ENCODE assay signal across 8 cellular contexts in genomic region chr12:15688838-15689237, GRCh38.
A peak's percentile ranks its signal among the peaks of the same experiment; 100 is the strongest.
DNase-seq lines count a peak whose midpoint lies in the region; ATAC-seq, FAIRE-seq and TF ChIP-seq lines count a peak whose summit lies in the region.

No MANE protein-coding gene starts in this region.

- no peak for ATAC-seq in HG03095 (IDR thresholded peaks at IDR 0.05; ENCODE audit: unreplicated experiment)

- no peaks in the 10 kb centered on the region for H3K27me3 Mint-ChIP-seq in astrocyte (ENCODE audit: low read depth, unreplicated experiment)
- peaks cover 1 to 3% of the 10 kb centered on the region in 2 donors for H3K27me3 Mint-ChIP-seq in CD4-positive, alpha-beta memory T cell

- H3K27ac Mint-ChIP-seq in astrocyte (ENCODE audit: unreplicated experiment) = peak overlapping the region; percentile 90
- no peak overlapping the region for H3K27ac Mint-ChIP-seq in CD4-positive, alpha-beta memory T cell

- DNase-seq in astrocyte (ENCODE audit: low read depth) (no peak), SHP77 treated with DMSO at 0.1 percent for 48 hours (lab: John Stamatoyannopoulos, UW) (no peak), NCI-H1417 (lab: John Stamatoyannopoulos, UW) (no peak)
- no peak for DNase-seq in CD4-positive, alpha-beta memory T cell

- H3K79me2 ChIP-seq in astrocyte (ENCODE audit: insufficient read depth, low read length) = peaks cover 85% of the 10 kb centered on the region

- H3K9ac ChIP-seq in astrocyte (ENCODE audit: low read length) = peak overlapping the region; percentile 67
- H3K9ac ChIP-seq in iPS-20b (ENCODE audit: low read depth, low read length) = peak overlapping the region; percentile 11; the same call in 1 of the 2 replicates
- H3K9ac ChIP-seq in stomach smooth muscle (ENCODE audit: low read length in 2 of 2) = peak overlapping the region in 1 of 2 donors; percentile 26

- peak overlapping the region; percentile 17; the same call in 1 of the 2 replicates for H3K27ac ChIP-seq in HEK293 (ENCODE audit: extremely low read depth, low read depth, low read length)
- H3K27ac ChIP-seq in astrocyte (ENCODE audit: low read depth, low read length) = peak overlapping the region; percentile 66
- H3K27ac ChIP-seq in iPS-20b (ENCODE audit: low read length) = no peak overlapping the region
- H3K27ac ChIP-seq in stomach smooth muscle (ENCODE audit: low read length) = no peak overlapping the region
- no peak overlapping the region for H3K27ac ChIP-seq in CD4-positive, alpha-beta memory T cell (ENCODE audit: low read depth, low read length)

- no peaks in the 10 kb centered on the region for H3K27me3 ChIP-seq in astrocyte (ENCODE audit: insufficient read depth, low read length)
- no peaks in the 10 kb centered on the region for H3K27me3 ChIP-seq in iPS-20b (ENCODE audit: insufficient read depth, low read length)
- H3K27me3 ChIP-seq in stomach smooth muscle (ENCODE audit: control insufficient read depth in 1 of 2, insufficient read depth in 2 of 2, low read length in 2 of 2) = no peaks in the 10 kb centered on the region
- no peaks in the 10 kb centered on the region for H3K27me3 ChIP-seq in CD4-positive, alpha-beta memory T cell (ENCODE audit: insufficient read depth, low read length)

- H3K4me3 ChIP-seq in HEK293 (ENCODE audit: low read depth, low read length) = no peak overlapping the region
- H3K4me3 ChIP-seq in astrocyte (ENCODE audit: insufficient read depth, low read depth, low read length) = peak overlapping the region; percentile 34
- H3K4me3 ChIP-seq in iPS-20b (ENCODE audit: low read length) = no peak overlapping the region
- H3K4me3 ChIP-seq in stomach smooth muscle (ENCODE audit: low read length in 2 of 2) = peak overlapping the region; percentile 10 to 44
- no peak overlapping the region for H3K4me3 ChIP-seq in CD4-positive, alpha-beta memory T cell (ENCODE audit: low read length in 2 of 2)

- no peak for FAIRE-seq in astrocyte (lab: Jason Lieb, UNC)

- peaks cover 27% of the 10 kb centered on the region for H3K4me1 Mint-ChIP-seq in astrocyte (ENCODE audit: low read depth, unreplicated experiment)
- no peaks in the 10 kb centered on the region for H3K4me1 Mint-ChIP-seq in CD4-positive, alpha-beta memory T cell

- POLR2A ChIA-PET in HEK293 (lab: Yijun Ruan, JAX) = no interaction called here
- POLR2A ChIA-PET in CD4-positive, alpha-beta memory T cell (lab: Charles Lee; ENCODE audit: partially characterized antibody) = no interaction called here

- peak overlapping the region; percentile 80 for H3K4me2 ChIP-seq in astrocyte (ENCODE audit: low read length)

- TF ChIP-seq CTCF in HEK293 (tag by site-specific recombination; IDR thresholded peaks at IDR 0.05) = no peak
- TF ChIP-seq CTCF in astrocyte (IDR thresholded peaks at IDR 0.05; ENCODE audit: insufficient read depth, low read depth, low read length) = no peak

- H3K36me3 ChIP-seq in HEK293 (ENCODE audit: control insufficient read depth in 2 of 2, insufficient read depth in 1 of 2, low read length in 2 of 2) (no peaks in the 10 kb centered on the region), astrocyte (ENCODE audit: insufficient read depth, low read length) (no peaks in the 10 kb centered on the region), iPS-20b (ENCODE audit: insufficient read depth, low read depth, low read length) (no peaks in the 10 kb centered on the region), stomach smooth muscle (ENCODE audit: control insufficient read depth in 2 of 2, insufficient read depth in 2 of 2, low read length in 2 of 2) (no peaks in the 10 kb centered on the region)
- H3K36me3 ChIP-seq in CD4-positive, alpha-beta memory T cell (ENCODE audit: insufficient read depth, low read length) = no peaks in the 10 kb centered on the region

- H4K20me1 ChIP-seq in astrocyte (ENCODE audit: insufficient read depth, low read length) = no peaks in the 10 kb centered on the region

- peak overlapping the region; percentile 21 for H3K4me3 Mint-ChIP-seq in astrocyte (ENCODE audit: unreplicated experiment)
- no peak overlapping the region for H3K4me3 Mint-ChIP-seq in CD4-positive, alpha-beta memory T cell

- H3K4me1 ChIP-seq in HEK293 (ENCODE audit: control insufficient read depth, insufficient read depth, low read length) (peaks cover 31% of the 10 kb centered on the region), astrocyte (ENCODE audit: insufficient read depth, low read length) (peaks cover 22% of the 10 kb centered on the region), iPS-20b (ENCODE audit: insufficient read depth, low read length) (peaks cover 6% of the 10 kb centered on the region; the same call in 1 of the 2 replicates), stomach smooth muscle (ENCODE audit: control insufficient read depth, insufficient read depth, low read length) (peaks cover 2% of the 10 kb centered on the region)
- H3K4me1 ChIP-seq in CD4-positive, alpha-beta memory T cell (ENCODE audit: insufficient read depth, low read length) = no peaks in the 10 kb centered on the region

- no peak overlapping the region for H2AFZ ChIP-seq in astrocyte (ENCODE audit: low read depth, low read length)

- intact Hi-C loops in CD4-positive, alpha-beta memory T cell (cut with micrococcal nuclease) = no loop called here

- no peaks in the 10 kb centered on the region for H3K9me3 Mint-ChIP-seq in astrocyte (ENCODE audit: unreplicated experiment)
- peaks cover 0 to 3% (median 0%) of the 10 kb centered on the region in 8 donors for H3K9me3 Mint-ChIP-seq in CD4-positive, alpha-beta memory T cell

- H3K36me3 Mint-ChIP-seq in astrocyte (ENCODE audit: low read depth, unreplicated experiment) = peaks cover 2% of the 10 kb centered on the region
- H3K36me3 Mint-ChIP-seq in CD4-positive, alpha-beta memory T cell = no peaks in the 10 kb centered on the region

- H3K9me3 ChIP-seq in HEK293 (ENCODE audit: control insufficient read depth, insufficient read depth, low read depth, low read length) (no peaks in the 10 kb centered on the region), astrocyte (ENCODE audit: insufficient read depth, low read depth, low read length) (no peaks in the 10 kb centered on the region), iPS-20b (ENCODE audit: insufficient read depth, low read depth, low read length) (no peaks in the 10 kb centered on the region), stomach smooth muscle (ENCODE audit: control insufficient read depth in 2 of 2, low read length in 2 of 2) (no peaks in the 10 kb centered on the region)
- H3K9me3 ChIP-seq in CD4-positive, alpha-beta memory T cell (ENCODE audit: control insufficient read depth in 1 of 2, low read length in 2 of 2) = no peaks in the 10 kb centered on the region

- CTCF ChIA-PET in HEK293 (lab: Yijun Ruan, JAX) = interaction anchor here (0.5 to 0.7 kb wide), 3 partner anchors 87 to 180 kb away, joined by 3 read pairs; no protein-coding TSS in a partner anchor
- CTCF ChIA-PET in CD4-positive, alpha-beta memory T cell (lab: Charles Lee; ENCODE audit: partially characterized antibody) = no interaction called here

TF ChIP-seq in HEK293, 187 proteins besides CTCF, POLR2A, EP300 and RAD21 (continues in another document):
- no peak for TF ChIP-seq ZNF23 (tag by site-specific recombination; IDR thresholded peaks at IDR 0.05; ENCODE audit: borderline replicate concordance)
- no peak for TF ChIP-seq ZNF677 (tag by site-specific recombination; IDR thresholded peaks at IDR 0.05)
- no peak for TF ChIP-seq ZNF549 (tag by site-specific recombination; IDR thresholded peaks at IDR 0.05)
- no peak for TF ChIP-seq ZNF350 (tag by site-specific recombination; IDR thresholded peaks at IDR 0.05)
- no peak for TF ChIP-seq ZNF76 (tag by site-specific recombination; IDR thresholded peaks at IDR 0.05; ENCODE audit: borderline replicate concordance, low read depth)
- TF ChIP-seq IKZF3 (tag by site-specific recombination; IDR thresholded peaks at IDR 0.05) = no peak
- TF ChIP-seq ZNF18 (tag by site-specific recombination; IDR thresholded peaks at IDR 0.05) = no peak
- TF ChIP-seq ZIC2 (tag by site-specific recombination; IDR thresholded peaks at IDR 0.05) = peak; percentile 41; the same call in 1 of the 2 replicates
- TF ChIP-seq ZFHX2 (tag by site-specific recombination; conservative IDR thresholded peaks at IDR 0.05) = 0 out of 2 replicates have a peak, but pooled peaks have one; percentile 16
- TF ChIP-seq ZSCAN5A (tag by site-specific recombination; IDR thresholded peaks at IDR 0.05) = no peak

Comparison
In these comparisons a context has a peak if more than half of its experiments do, and no peak if none do; other contexts are left out.
1. H3K27ac ChIP-seq: peak in HEK293 (single experiment) and astrocyte (single experiment); none in iPS-20b (single experiment), stomach smooth muscle (single experiment) and CD4-positive, alpha-beta memory T cell (single experiment).
2. H3K4me3 ChIP-seq: peak in astrocyte (single experiment) and stomach smooth muscle (2 of 2); none in HEK293 (single experiment), iPS-20b (single experiment) and CD4-positive, alpha-beta memory T cell (0 of 2).